ENCODE assay signal across 8 cellular contexts in the genomic region with DNA sequence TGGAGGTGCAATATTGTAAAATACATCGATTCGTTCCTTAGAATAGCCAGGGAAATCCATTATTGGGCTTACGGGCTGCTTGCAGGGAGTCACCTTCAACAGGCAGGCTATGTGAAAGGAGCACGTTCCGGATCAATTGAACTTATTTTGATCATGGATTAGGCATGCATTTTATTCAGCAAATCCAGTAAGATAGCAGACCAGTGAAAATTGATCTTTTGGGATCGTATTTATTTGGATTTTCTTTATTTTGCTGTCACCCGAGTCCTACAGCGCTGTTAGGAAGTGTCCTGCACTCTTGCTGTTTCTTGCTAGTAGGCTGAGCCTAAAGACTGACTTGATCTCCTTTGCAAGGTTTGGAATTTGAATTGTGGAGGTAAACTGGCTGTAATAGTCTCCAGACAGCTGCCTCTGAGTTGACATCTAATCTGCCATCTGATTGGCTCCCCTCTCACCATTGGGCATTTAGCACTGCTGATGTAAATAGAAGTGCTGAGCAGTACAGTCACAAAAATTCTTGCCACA. TPM values are rescaled to one million over a fixed set of nuclear protein-coding genes. Genes with fewer than 3 reads are reported as not detected.
DNase-seq lines count a peak whose midpoint lies in the region; ATAC-seq, FAIRE-seq and TF ChIP-seq lines count a peak whose summit lies in the region.

No MANE protein-coding gene starts in this region.

- H3K27me3 ChIP-seq in K562 (ENCODE audit: control insufficient read depth in 2 of 2, insufficient read depth in 2 of 2, low read length in 2 of 2) (no peaks in the 10 kb centered on the region), prostate gland (replicated peaks; ENCODE audit: insufficient read depth) (no peaks in the 10 kb centered on the region)

- peak overlapping the region; percentile 75 for H2AFZ ChIP-seq in K562 (ENCODE audit: low read depth, low read length)

- peak overlapping the region; percentile 75 for H3K4me3 ChIP-seq in K562
- H3K4me3 ChIP-seq in prostate gland: peak overlapping the region; percentile 82 to 89

- peak overlapping the region; percentile 94 for H3K4me2 ChIP-seq in K562 (ENCODE audit: insufficient read depth, low read length)

- no peaks in the 10 kb centered on the region for H4K20me1 ChIP-seq in K562 (replicated peaks; ENCODE audit: control insufficient read depth, insufficient read depth, low read length)

- intact Hi-C loops in K562 (cut with micrococcal nuclease) (loop anchor here (1.0 to 5.0 kb wide), 3 partner anchors 72 to 241 kb away; no protein-coding TSS in a partner anchor), prostate gland (cut with DNase I) (loop anchor here (10.0 kb wide), 1 partner anchor 175 kb away; no protein-coding TSS in a partner anchor)

- peak overlapping the region; percentile 95 to 98 for H3K9ac ChIP-seq in K562 (ENCODE audit: insufficient read depth in 1 of 2, low read depth in 2 of 2, low read length in 2 of 2)

- POLR2A ChIA-PET in K562 (lab: Yijun Ruan, JAX): interaction anchor here (0.5 to 2.0 kb wide), 19 partner anchors 8 to 1025 kb away, joined by 3 to 11 read pairs (median 3); no protein-coding TSS in a partner anchor

- WGBS in K562 (ENCODE audit: insufficient coverage, low coverage, missing lambda C conversion rate): 1% methylated on average over 8 of the region's 8 CpGs
- under 1% methylated on average over 8 of the region's 8 CpGs for WGBS in prostate gland

- DNase-seq in GM13976 (ENCODE audit: low spot score): peak; percentile 73
- peak; percentile 80 for DNase-seq in NCI-H128 (lab: John Stamatoyannopoulos, UW; ENCODE audit: unreplicated experiment)
- peak; percentile 56 for DNase-seq in SKM-1 treated with dmso at 0.1 percent for 144 hours (lab: John Stamatoyannopoulos, UW; ENCODE audit: unreplicated experiment)
- DNase-seq in K562 (ENCODE audit: extremely low read depth in 1 of 4, low spot score in 3 of 4): peak in 3 of 4 experiments; percentile 32 to 87 (median 81)
- DNase-seq in hepatic stellate cell (ENCODE audit: low spot score): peak; percentile 90
- peak; percentile 89 for DNase-seq in prostate gland (ENCODE audit: low spot score)

- peak; percentile 45 for ATAC-seq in HG02852 (IDR thresholded peaks at IDR 0.05; ENCODE audit: unreplicated experiment)
- ATAC-seq in K562: peak; percentile 75

- TF ChIP-seq EP300 in K562 (IDR thresholded peaks at IDR 0.05; ENCODE audit: low read length): 0 out of 2 replicates have a peak, but pooled peaks have one; percentile 20

- TF ChIP-seq CTCF in GM13976 (IDR thresholded peaks at IDR 0.05; ENCODE audit: borderline replicate concordance, control extremely low read depth, extremely low read depth, insufficient read depth, missing control alignments): no peak
- TF ChIP-seq CTCF in K562 (IDR thresholded peaks at IDR 0.05 in 2 of 3, conservative IDR thresholded peaks at IDR 0.05 in 1 of 3; ENCODE audit: insufficient read depth in 2 of 3, low read depth in 1 of 3, low read length in 3 of 3): no peak
- TF ChIP-seq CTCF in prostate gland (IDR thresholded peaks at IDR 0.05): no peak

- CTCF ChIA-PET in K562 (lab: Yijun Ruan, JAX; ENCODE audit: low intra/inter-chr PET ratio): no interaction called here

- in situ Hi-C loops in GM13976 (cut with MboI; ENCODE audit: low sequenced_read_pairs, unreplicated experiment): loop anchor here (10.0 kb wide), 1 partner anchor 245 kb away; no protein-coding TSS in a partner anchor
- in situ Hi-C loops in K562 (cut with MboI): no loop called here

- FAIRE-seq in A204.1 (lab: Jason Lieb, UNC): peak; percentile 96
- peak; percentile 94 for FAIRE-seq in K562 (lab: Jason Lieb, UNC)

- peaks cover 13 to 15% of the 10 kb centered on the region in 2 experiments; a peak in 4 of 5 replicates for H3K4me1 ChIP-seq in K562 (replicated peaks in 1 of 2; ENCODE audit: control insufficient read depth in 2 of 2, insufficient read depth in 2 of 2, low read length in 2 of 2)
- peaks cover 7% of the 10 kb centered on the region for H3K4me1 ChIP-seq in prostate gland (replicated peaks)

- H3K9me3 ChIP-seq in K562 (replicated peaks; ENCODE audit: control insufficient read depth, insufficient read depth, low read depth, low read length) (no peaks in the 10 kb centered on the region), prostate gland (no peaks in the 10 kb centered on the region)

- H3K9me1 ChIP-seq in K562 (ENCODE audit: control insufficient read depth, insufficient read depth, low read length): no peaks in the 10 kb centered on the region

- peak; percentile 76 for TF ChIP-seq POLR2A in K562 (conservative IDR thresholded peaks at IDR 0.05)
- peak; percentile 85 for TF ChIP-seq POLR2A in prostate gland (IDR thresholded peaks at IDR 0.05)

- BruUV-seq in K562 (replicated peaks; lab: Mats Ljungman, UMichigan): TSS peak; percentile 39

- H3K27ac ChIP-seq in K562 (ENCODE audit: extremely low read depth, low read depth, low read length) (peak overlapping the region; percentile 94), prostate gland (peak overlapping the region; percentile 98 to 100)

- TF ChIP-seq RAD21 in K562 (CRISPR knock-in tag; conservative IDR thresholded peaks at IDR 0.05 in 1 of 2, IDR thresholded peaks at IDR 0.05 in 1 of 2): no peak

- peaks cover 83% of the 10 kb centered on the region for H3K79me2 ChIP-seq in K562 (ENCODE audit: control insufficient read depth, insufficient read depth, low read length)

- peaks cover 9% of the 10 kb centered on the region; the same call in 1 of the 3 replicates for H3K36me3 ChIP-seq in K562 (ENCODE audit: control insufficient read depth, insufficient read depth, low read length)
- no peaks in the 10 kb centered on the region for H3K36me3 ChIP-seq in prostate gland

TF ChIP-seq in K562, 482 proteins besides CTCF, POLR2A, EP300 and RAD21 (continues in another document):
- TF ChIP-seq, protein P1, sequence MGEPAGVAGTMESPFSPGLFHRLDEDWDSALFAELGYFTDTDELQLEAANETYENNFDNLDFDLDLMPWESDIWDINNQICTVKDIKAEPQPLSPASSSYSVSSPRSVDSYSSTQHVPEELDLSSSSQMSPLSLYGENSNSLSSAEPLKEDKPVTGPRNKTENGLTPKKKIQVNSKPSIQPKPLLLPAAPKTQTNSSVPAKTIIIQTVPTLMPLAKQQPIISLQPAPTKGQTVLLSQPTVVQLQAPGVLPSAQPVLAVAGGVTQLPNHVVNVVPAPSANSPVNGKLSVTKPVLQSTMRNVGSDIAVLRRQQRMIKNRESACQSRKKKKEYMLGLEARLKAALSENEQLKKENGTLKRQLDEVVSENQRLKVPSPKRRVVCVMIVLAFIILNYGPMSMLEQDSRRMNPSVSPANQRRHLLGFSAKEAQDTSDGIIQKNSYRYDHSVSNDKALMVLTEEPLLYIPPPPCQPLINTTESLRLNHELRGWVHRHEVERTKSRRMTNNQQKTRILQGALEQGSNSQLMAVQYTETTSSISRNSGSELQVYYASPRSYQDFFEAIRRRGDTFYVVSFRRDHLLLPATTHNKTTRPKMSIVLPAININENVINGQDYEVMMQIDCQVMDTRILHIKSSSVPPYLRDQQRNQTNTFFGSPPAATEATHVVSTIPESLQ (CRISPR knock-in tag; IDR thresholded peaks at IDR 0.05): 0 out of 2 replicates have a peak, but pooled peaks have one; percentile 43
- TF ChIP-seq ZNF644 (tag; IDR thresholded peaks at IDR 0.05; ENCODE audit: low read depth): no peak
- 0 out of 2 replicates have a peak, but pooled peaks have one; percentile 3 for TF ChIP-seq MECOM (CRISPR knock-in tag; IDR thresholded peaks at IDR 0.05)
- TF ChIP-seq CBX5 (IDR thresholded peaks at IDR 0.05; ENCODE audit: borderline replicate concordance, low read depth): no peak
- TF ChIP-seq ETV5 (CRISPR knock-in tag; IDR thresholded peaks at IDR 0.05; ENCODE audit: low read depth): peak; percentile 36
- no peak; the same call in 1 of the 2 replicates for TF ChIP-seq CC2D1A (IDR thresholded peaks at IDR 0.05)
- TF ChIP-seq CREB1 (IDR thresholded peaks at IDR 0.05): no peak; the same call in 1 of the 2 replicates
- TF ChIP-seq CREB1 (CRISPR knock-in tag; IDR thresholded peaks at IDR 0.05): no peak
- TF ChIP-seq PTRF (tag; IDR thresholded peaks at IDR 0.05): no peak
- peak; percentile 25 for TF ChIP-seq FOS (IDR thresholded peaks at IDR 0.05; ENCODE audit: extremely low read depth, insufficient read length)
- no peak for TF ChIP-seq ZNF695 (CRISPR knock-in tag; IDR thresholded peaks at IDR 0.05)
- TF ChIP-seq KDM5B (IDR thresholded peaks at IDR 0.05; ENCODE audit: insufficient replicate concordance, low read depth, low read length): peak; percentile 20
- TF ChIP-seq HDAC1 (IDR thresholded peaks at IDR 0.05): peak in 1 of 2 experiments; percentile 52; a peak in 1 of 4 replicates
- TF ChIP-seq NFIX (CRISPR knock-in tag; IDR thresholded peaks at IDR 0.05; ENCODE audit: low read depth): no peak
- TF ChIP-seq MTA3 (IDR thresholded peaks at IDR 0.05; ENCODE audit: borderline replicate concordance): peak; percentile 46; the same call in 1 of the 2 replicates
- peak; percentile 81 for TF ChIP-seq SAP30 (IDR thresholded peaks at IDR 0.05; ENCODE audit: borderline replicate concordance, insufficient read depth, low read depth, low read length, poor library complexity, severe bottlenecking)
- peak; percentile 52 for TF ChIP-seq TAF9B (IDR thresholded peaks at IDR 0.05; ENCODE audit: partially characterized antibody)

RNA-seq across cellular contexts. Expression of a gene that starts 3.0 kb away (rescaled TPM):
- total RNA-seq in K562 (2011; cell fraction: chromatin; rRNA removed; ENCODE audit: low replicate concordance): 166 and 348 TPM in 2 replicates
- total RNA-seq in K562 (2011; cell fraction: nucleolus; rRNA removed): 89.6 and 106 TPM in 2 replicates
- total RNA-seq in K562 (2011; cell fraction: nucleoplasm; rRNA removed): 226 and 418 TPM in 2 replicates
- total RNA-seq in K562 (2014; rRNA removed) (19.3 and 21.3 TPM in 2 replicates), K562 (2014; rRNA removed; fragmentation: Illumina TruSeq; extraction: Trizol) (32.9 and 37.6 TPM in 2 replicates), K562 (2015; rRNA removed; fragmentation: Illumina TruSeq; extraction: Trizol) (33.7 and 34.3 TPM in 2 replicates), K562 (2021) (48.6 and 50.5 TPM in 2 replicates), prostate gland (10 to 100 TPM; 65.1 to 99.4 TPM)
- polyA plus RNA-seq in K562 (2011; rRNA removed) (20.5 and 20.7 TPM in 2 replicates), K562 (2014; fragmentation: Illumina TruSeq; extraction: Trizol) (26.2 and 30.1 TPM in 2 replicates), K562 (2014; fragmentation: Nextera tagmentation; extraction: Ambion mirVana) (10 to 100 TPM; 12.5 to 25.8 TPM), K562 (2014; rRNA removed) (21.8 and 22.3 TPM in 2 replicates)
- polyA plus RNA-seq in K562 (2011; cell fraction: cytosol; rRNA removed): 16.9 and 20.5 TPM in 2 replicates
- polyA plus RNA-seq in K562 (2011; cell fraction: nucleus; rRNA removed): 46.8 and 68.6 TPM in 2 replicates
- polyA plus RNA-seq in K562 (2012): 25.9 and 27.1 TPM in 2 replicates
- 81.8 and 86.3 TPM in 2 replicates for polyA minus RNA-seq in K562 (2011; rRNA and poly(A)+ RNA removed)
- 64.9 and 82.5 TPM in 2 replicates for polyA minus RNA-seq in K562 (2011; cell fraction: cytosol; rRNA and poly(A)+ RNA removed)
- 157 and 175 TPM in 2 replicates for polyA minus RNA-seq in K562 (2011; cell fraction: nucleus; rRNA and poly(A)+ RNA removed)

Comparison
In these comparisons a context has a peak if more than half of its experiments do, and no peak if none do; other contexts are left out.
1. Peak in every context shown above with its lines: DNase-seq, ATAC-seq, H3K4me3 ChIP-seq and H3K27ac ChIP-seq.